Comparison of ENCODE assay signal across 24 cellular contexts in the genomic region with DNA sequence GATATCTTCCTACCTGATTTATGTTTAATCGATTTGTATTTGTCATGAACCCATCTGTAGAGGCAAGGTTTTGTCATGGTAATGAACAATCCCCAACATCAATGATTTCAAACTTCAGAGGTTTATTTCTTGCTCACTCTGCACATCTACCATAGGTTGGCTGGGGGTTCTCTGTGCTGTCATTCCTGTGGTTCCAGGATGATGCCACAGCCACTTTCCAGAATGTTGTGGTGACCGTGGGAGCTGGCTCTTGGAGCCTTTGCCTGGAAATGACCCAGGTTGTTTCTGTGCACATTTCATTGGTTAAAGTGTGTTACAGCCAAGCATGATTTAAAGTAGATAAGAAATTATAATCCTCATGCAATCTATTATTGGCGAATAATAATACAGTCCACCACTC. TPM values are rescaled to one million over a fixed set of nuclear protein-coding genes. Genes with fewer than 3 reads are reported as not detected.
DNase-seq lines count a peak whose midpoint lies in the region; TF ChIP-seq lines count a peak whose summit lies in the region.
"Had no signal": no experiment of that assay in that cellular context is flagged by ENCODE, and none has a peak within 500 bp of the region (broad histone marks: within the 10 kb centered on the region; RNA-seq: fewer than 3 reads in every experiment).

No MANE protein-coding gene starts in this region.

- H3K4me1 Mint-ChIP-seq in chondrocyte (ENCODE audit: low read depth), result peaks cover 58% of the 10 kb centered on the region

- no peak overlapping the region for H2AFZ ChIP-seq in hepatocyte

- DNase-seq in EL, result peak; percentile 48
- DNase-seq in chondrocyte (ENCODE audit: low spot score), result no peak
- peak; percentile 68 for DNase-seq in renal cortical epithelial cell (ENCODE audit: low read depth)
- no peak for DNase-seq in superior temporal gyrus (ENCODE audit: extremely low spot score)
- no peak for DNase-seq in hepatocyte (ENCODE audit: low spot score)
- DNase-seq in DMS 273 treated with DMSO at 0.1 percent for 48 hours (lab: John Stamatoyannopoulos, UW), result no peak
- DNase-seq in OCI-M2 (lab: John Stamatoyannopoulos, UW; ENCODE audit: unreplicated experiment), result no peak
- DNase-seq: activated CD4-positive, alpha-beta memory T cell treated with anti-CD3 and anti-CD28 coated beads, Interleukin-2, amount 10 ng/mL, durations not matched to agents 7 days and 5 days; activated naive CD8-positive, alpha-beta T cell treated with anti-CD3 and anti-CD28 coated beads for 36 hours; Calu3; kidney glomerular epithelial cell; NCI-H2029; NCI-H524; posterior cingulate gyrus; SHP77 treated with DMSO at 0.1 percent for 48 hours; spleen had no signal

- H3K27ac ChIP-seq in KOPT-K1 (ENCODE audit: low read depth, low read length, poor library complexity, severe bottlenecking) (peak overlapping the region; percentile 24), hepatocyte (no peak overlapping the region)
- H3K27ac ChIP-seq: BLaER1, thoracic aorta, VCaP had no signal

- H4K20me1 ChIP-seq in hepatocyte (ENCODE audit: insufficient read depth, poor library complexity, severe bottlenecking), result no peaks in the 10 kb centered on the region
- H4K20me1 ChIP-seq: BLaER1 had no signal

- no peak overlapping the region for H3K4me3 Mint-ChIP-seq in chondrocyte (ENCODE audit: unreplicated experiment)
- H3K4me3 Mint-ChIP-seq: activated CD4-positive, alpha-beta memory T cell treated with anti-CD3 and anti-CD28 coated beads, Interleukin-2, amount 10 ng/mL, durations not matched to agents 7 days and 5 days; activated naive CD8-positive, alpha-beta T cell treated with anti-CD3 and anti-CD28 coated beads for 36 hours; activated T-helper 1 cell treated with anti-CD3 and anti-CD28 coated beads, Interleukin-12 subunit alpha, Interleukin-12 subunit beta, Interleukin-2, Interleukin-4 antibody, amounts not matched to agents 30 ng/mL and 10 ng/mL and 1 ng/mL, durations not matched to agents 14 hours and 24 hours and 36 hours; nephron had no signal

- no peak overlapping the region for H3K4me2 ChIP-seq in hepatocyte

- H3K4me3 ChIP-seq in hepatocyte, result no peak overlapping the region
- H3K4me3 ChIP-seq: BLaER1, spleen, thoracic aorta had no signal

- no peaks in the 10 kb centered on the region for H3K27me3 ChIP-seq in hepatocyte
- H3K27me3 ChIP-seq: BLaER1, spleen had no signal

- H3K27ac Mint-ChIP-seq in chondrocyte (ENCODE audit: unreplicated experiment), result peak overlapping the region; percentile 37
- H3K27ac Mint-ChIP-seq: activated naive CD8-positive, alpha-beta T cell treated with anti-CD3 and anti-CD28 coated beads for 36 hours; activated T-helper 1 cell treated with anti-CD3 and anti-CD28 coated beads, Interleukin-12 subunit alpha, Interleukin-12 subunit beta, Interleukin-2, Interleukin-4 antibody, amounts not matched to agents 30 ng/mL and 10 ng/mL and 1 ng/mL, durations not matched to agents 14 hours and 24 hours and 36 hours had no signal

- H3K36me3 ChIP-seq in KOPT-K1 (ENCODE audit: insufficient read depth, low read length) (no peaks in the 10 kb centered on the region), hepatocyte (replicated peaks; ENCODE audit: insufficient read depth, low read depth) (no peaks in the 10 kb centered on the region)
- H3K36me3 ChIP-seq: BLaER1, spleen, thoracic aorta had no signal

- H3K36me3 Mint-ChIP-seq in chondrocyte (ENCODE audit: low read depth), result no peaks in the 10 kb centered on the region
- H3K36me3 Mint-ChIP-seq: activated naive CD8-positive, alpha-beta T cell treated with anti-CD3 and anti-CD28 coated beads for 36 hours; IgD-negative memory B cell had no signal

- H3K4me1 ChIP-seq in hepatocyte (ENCODE audit: insufficient read depth), result no peaks in the 10 kb centered on the region

- no peaks in the 10 kb centered on the region for H3K79me2 ChIP-seq in hepatocyte

- H3K9me3 ChIP-seq in KOPT-K1 (ENCODE audit: insufficient read depth, low read length, poor library complexity, severe bottlenecking), result no peaks in the 10 kb centered on the region
- no peaks in the 10 kb centered on the region for H3K9me3 ChIP-seq in hepatocyte (ENCODE audit: low read depth)
- H3K9me3 ChIP-seq: BLaER1, spleen, thoracic aorta had no signal

- H3K9me3 Mint-ChIP-seq in chondrocyte (ENCODE audit: low read depth), result no peaks in the 10 kb centered on the region
- H3K9me3 Mint-ChIP-seq: activated CD4-positive, alpha-beta memory T cell treated with anti-CD3 and anti-CD28 coated beads, Interleukin-2, amount 10 ng/mL, durations not matched to agents 7 days and 5 days; activated naive CD8-positive, alpha-beta T cell treated with anti-CD3 and anti-CD28 coated beads for 36 hours; activated T-helper 1 cell treated with anti-CD3 and anti-CD28 coated beads, Interleukin-12 subunit alpha, Interleukin-12 subunit beta, Interleukin-2, Interleukin-4 antibody, amounts not matched to agents 30 ng/mL and 10 ng/mL and 1 ng/mL, durations not matched to agents 14 hours and 24 hours and 36 hours; IgD-negative memory B cell; nephron; T-helper 1 cell treated with Interleukin-12 subunit alpha and Interleukin-12 subunit beta and Interleukin-4 antibody, amounts not matched to agents 30 μg/mL and 1 μg/mL, for 36 hours had no signal

- TF ChIP-seq CTCF in chondrocyte (IDR thresholded peaks at IDR 0.05), result no peak
- TF ChIP-seq CTCF in hepatocyte (IDR thresholded peaks at IDR 0.05; ENCODE audit: poor library complexity), result no peak

- 94% methylated on average over 3 of the region's 3 CpGs for WGBS in hepatocyte (ENCODE audit: low lambda C conversion rate, missing lambda C conversion rate)

- no peaks in the 10 kb centered on the region for H3K27me3 Mint-ChIP-seq in chondrocyte (ENCODE audit: low read depth)
- H3K27me3 Mint-ChIP-seq: activated naive CD8-positive, alpha-beta T cell treated with anti-CD3 and anti-CD28 coated beads for 36 hours had no signal

- no peaks in the 10 kb centered on the region for H3K9me2 ChIP-seq in hepatocyte (replicated peaks; ENCODE audit: insufficient read depth)

RNA-seq across cellular contexts. Expression of gene EPAS1, which starts 28.2 kb away (rescaled TPM):
- total RNA-seq in chondrocyte (14.5 to 126 TPM (median 122 TPM) in 3 replicates), renal cortical epithelial cell (63.7 and 124 TPM in 2 replicates), hepatocyte (98.3 and 112 TPM in 2 replicates)
- polyA plus RNA-seq in hepatocyte, result 111 and 115 TPM in 2 replicates
- polyA plus RNA-seq: IgD-negative memory B cell had no signal

Comparison
In these comparisons a context has a peak if more than half of its experiments do, and no peak if none do; other contexts are left out.
1. DNase-seq: peak in EL (single experiment) and renal cortical epithelial cell (single experiment); none in chondrocyte (single experiment), superior temporal gyrus (single experiment), hepatocyte (single experiment), DMS 273 treated with DMSO at 0.1 percent for 48 hours (single experiment) and OCI-M2 (single experiment).